In genomic region chr1:79193211-79194079, GRCh38 we compare ENCODE assay signal across 9 cellular contexts.
DNase-seq lines count a peak whose midpoint lies in the region; ATAC-seq lines count a peak whose summit lies in the region.
"Had no signal": no experiment of that assay in that cellular context is flagged by ENCODE, and none has a peak within 500 bp of the region (broad histone marks: within the 10 kb centered on the region; RNA-seq: fewer than 3 reads in every experiment).

No MANE protein-coding gene starts in this region.

- POLR2A ChIA-PET in CD8-positive, alpha-beta memory T cell (lab: Charles Lee) = no interaction called here

- H3K9me3 Mint-ChIP-seq in activated CD4-positive, alpha-beta T cell treated with anti-CD3 and anti-CD28 coated beads, Interleukin-2, amount 10 ng/mL, durations not matched to agents 24 days and 14 days = no peaks in the 10 kb centered on the region
- peaks cover 0 to 17% (median 9%) of the 10 kb centered on the region in 5 donors for H3K9me3 Mint-ChIP-seq in CD8-positive, alpha-beta memory T cell

- CTCF ChIA-PET in CD8-positive, alpha-beta memory T cell (lab: Charles Lee) = no interaction called here

- H3K4me3 Mint-ChIP-seq in activated CD4-positive, alpha-beta T cell treated with anti-CD3 and anti-CD28 coated beads, Interleukin-2, amount 10 ng/mL, durations not matched to agents 24 days and 14 days = no peak overlapping the region
- H3K4me3 Mint-ChIP-seq in T-helper 17 cell = no peak overlapping the region
- H3K4me3 Mint-ChIP-seq in CD8-positive, alpha-beta memory T cell = no peak overlapping the region

- intact Hi-C loops in activated CD4-positive, alpha-beta T cell treated with anti-CD3 and anti-CD28 coated beads, Interleukin-2, amount 10 ng/mL, durations not matched to agents 24 days and 14 days (cut with micrococcal nuclease) = no loop called here

- H3K27me3 Mint-ChIP-seq in activated CD4-positive, alpha-beta T cell treated with anti-CD3 and anti-CD28 coated beads, Interleukin-2, amount 10 ng/mL, durations not matched to agents 24 days and 14 days = no peaks in the 10 kb centered on the region
- H3K27me3 Mint-ChIP-seq in T-helper 17 cell = no peaks in the 10 kb centered on the region
- no peaks in the 10 kb centered on the region for H3K27me3 Mint-ChIP-seq in CD8-positive, alpha-beta memory T cell

- H3K9ac ChIP-seq in adipocyte (ENCODE audit: low read length) = peak overlapping the region; percentile 67
- H3K9ac ChIP-seq: BLaER1 treated with 17β-estradiol and CSF1 and Interleukin-3, amounts not matched to agents 10 nM and 100 nM had no signal

- no peaks in the 10 kb centered on the region for H3K27me3 ChIP-seq in adipocyte (replicated peaks; ENCODE audit: control insufficient read depth, insufficient read depth, low read length)
- no peaks in the 10 kb centered on the region for H3K27me3 ChIP-seq in CD8-positive, alpha-beta memory T cell (ENCODE audit: insufficient read depth, low read length, poor library complexity, severe bottlenecking)
- H3K27me3 ChIP-seq: BLaER1 treated with 17β-estradiol and CSF1 and Interleukin-3, amounts not matched to agents 10 nM and 100 nM had no signal

- no peaks in the 10 kb centered on the region for H3K4me1 Mint-ChIP-seq in activated CD4-positive, alpha-beta T cell treated with anti-CD3 and anti-CD28 coated beads, Interleukin-2, amount 10 ng/mL, durations not matched to agents 24 days and 14 days
- no peaks in the 10 kb centered on the region for H3K4me1 Mint-ChIP-seq in T-helper 17 cell
- no peaks in the 10 kb centered on the region for H3K4me1 Mint-ChIP-seq in CD8-positive, alpha-beta memory T cell

- DNase-seq in activated CD4-positive, alpha-beta T cell treated with anti-CD3 and anti-CD28 coated beads, Interleukin-2, amount 10 ng/mL, durations not matched to agents 24 days and 14 days = peak; percentile 56
- no peak for DNase-seq in activated CD4-positive, alpha-beta T cell treated with anti-CD3 and anti-CD28 coated beads, Interleukin-2, amount 50 U/mL, for 1 hour
- DNase-seq in adipocyte (ENCODE audit: low read depth) (peak; percentile 74), pulmonary artery endothelial cell (ENCODE audit: low read depth, low spot score) (peak; percentile 80), SKM-1 (lab: John Stamatoyannopoulos, UW; ENCODE audit: unreplicated experiment) (no peak), T-helper 17 cell (no peak)
- no peak for DNase-seq in CD8-positive, alpha-beta memory T cell

- no peaks in the 10 kb centered on the region for H3K36me3 Mint-ChIP-seq in activated CD4-positive, alpha-beta T cell treated with anti-CD3 and anti-CD28 coated beads, Interleukin-2, amount 10 ng/mL, durations not matched to agents 24 days and 14 days (ENCODE audit: low read depth)
- no peaks in the 10 kb centered on the region for H3K36me3 Mint-ChIP-seq in T-helper 17 cell (ENCODE audit: low read depth)
- H3K36me3 Mint-ChIP-seq in CD8-positive, alpha-beta memory T cell = no peaks in the 10 kb centered on the region

- H3K4me1 ChIP-seq in adipocyte (ENCODE audit: control insufficient read depth, insufficient read depth, low read length) = peaks cover 15% of the 10 kb centered on the region
- H3K4me1 ChIP-seq in CD8-positive, alpha-beta memory T cell (ENCODE audit: insufficient read depth, low read length) = no peaks in the 10 kb centered on the region
- H3K4me1 ChIP-seq: BLaER1 treated with 17β-estradiol and CSF1 and Interleukin-3, amounts not matched to agents 10 nM and 100 nM had no signal

- ATAC-seq in HG03342 (IDR thresholded peaks at IDR 0.05; ENCODE audit: unreplicated experiment) (peak; percentile 42), T-helper 17 cell (no peak)

- peak overlapping the region; percentile 66 for H3K4me3 ChIP-seq in adipocyte (ENCODE audit: low read length)
- H3K4me3 ChIP-seq in CD8-positive, alpha-beta memory T cell (ENCODE audit: low read length) = no peak overlapping the region
- H3K4me3 ChIP-seq: BLaER1 treated with 17β-estradiol and CSF1 and Interleukin-3, amounts not matched to agents 10 nM and 100 nM had no signal

- no peaks in the 10 kb centered on the region for H3K36me3 ChIP-seq in adipocyte (ENCODE audit: control insufficient read depth, insufficient read depth, low read length, severe bottlenecking)
- no peaks in the 10 kb centered on the region for H3K36me3 ChIP-seq in CD8-positive, alpha-beta memory T cell (ENCODE audit: insufficient read depth, low read length)
- H3K36me3 ChIP-seq: BLaER1 treated with 17β-estradiol and CSF1 and Interleukin-3, amounts not matched to agents 10 nM and 100 nM had no signal

- H3K9me3 ChIP-seq in adipocyte (ENCODE audit: control insufficient read depth, low read length) (no peaks in the 10 kb centered on the region), T-helper 17 cell (ENCODE audit: control insufficient read depth, low read length, poor library complexity, severe bottlenecking) (no peaks in the 10 kb centered on the region)
- H3K9me3 ChIP-seq in CD8-positive, alpha-beta memory T cell (ENCODE audit: low read length) = no peaks in the 10 kb centered on the region
- H3K9me3 ChIP-seq: BLaER1 treated with 17β-estradiol and CSF1 and Interleukin-3, amounts not matched to agents 10 nM and 100 nM had no signal

- H3K27ac Mint-ChIP-seq in activated CD4-positive, alpha-beta T cell treated with anti-CD3 and anti-CD28 coated beads, Interleukin-2, amount 10 ng/mL, durations not matched to agents 24 days and 14 days = no peak overlapping the region
- no peak overlapping the region for H3K27ac Mint-ChIP-seq in T-helper 17 cell
- H3K27ac Mint-ChIP-seq in CD8-positive, alpha-beta memory T cell = no peak overlapping the region

- H3K27ac ChIP-seq in CD8-positive, alpha-beta memory T cell (ENCODE audit: low read depth, low read length) = no peak overlapping the region
- H3K27ac ChIP-seq: BLaER1 treated with 17β-estradiol and CSF1 and Interleukin-3, amounts not matched to agents 10 nM and 100 nM had no signal

Comparison
In these comparisons a context has a peak if more than half of its experiments do, and no peak if none do; other contexts are left out.
1. DNase-seq: peak in activated CD4-positive, alpha-beta T cell treated with anti-CD3 and anti-CD28 coated beads, Interleukin-2, amount 10 ng/mL, durations not matched to agents 24 days and 14 days (single experiment), adipocyte (single experiment) and pulmonary artery endothelial cell (single experiment); none in activated CD4-positive, alpha-beta T cell treated with anti-CD3 and anti-CD28 coated beads, Interleukin-2, amount 50 U/mL, for 1 hour (single experiment), SKM-1 (single experiment), T-helper 17 cell (0 of 3) and CD8-positive, alpha-beta memory T cell (0 of 5).